ENCODE assay signal across 12 cellular contexts in the genomic region with DNA sequence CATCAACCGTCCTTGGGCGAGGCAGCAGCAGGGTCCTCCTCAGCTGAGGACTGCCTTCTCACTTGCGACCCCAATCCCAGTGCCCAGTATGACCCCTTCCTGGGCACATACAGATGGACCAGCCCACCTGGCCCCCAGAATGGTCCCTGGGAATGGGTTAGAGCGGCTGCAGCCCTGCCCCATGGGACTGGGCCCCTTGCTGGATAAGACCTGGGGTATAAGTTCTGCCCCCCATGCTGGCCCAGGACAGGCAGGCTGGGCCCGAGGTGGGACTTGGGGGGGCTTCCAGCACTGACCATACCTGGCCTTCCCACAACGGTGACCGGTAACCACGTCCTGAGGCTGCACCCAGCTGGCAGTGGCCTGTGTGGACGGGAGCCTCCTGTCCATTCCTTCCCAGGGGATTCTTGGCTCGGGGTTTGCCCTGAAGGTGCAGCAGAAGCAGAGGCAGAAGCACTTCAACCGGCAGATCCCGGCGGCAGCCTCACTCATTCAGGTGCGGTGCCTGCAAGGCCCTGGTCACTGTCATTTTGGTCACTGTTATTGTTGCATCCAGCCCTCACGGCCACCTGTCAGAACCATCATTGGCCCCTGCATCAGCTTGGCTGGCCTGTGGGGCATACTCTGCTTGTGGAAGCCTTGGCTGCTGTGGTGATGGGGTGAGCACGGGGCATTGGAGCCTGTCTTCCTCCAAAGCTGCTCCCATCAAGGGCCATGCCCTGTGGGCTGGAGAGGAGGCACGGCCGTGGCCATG.
DNase-seq lines count a peak whose midpoint lies in the region; ATAC-seq and TF ChIP-seq lines count a peak whose summit lies in the region.
"Had no signal": no experiment of that assay in that cellular context is flagged by ENCODE, and none has a peak within 500 bp of the region (broad histone marks: within the 10 kb centered on the region; RNA-seq: fewer than 3 reads in every experiment).

No MANE protein-coding gene starts in this region.

- TF ChIP-seq EP300 in sigmoid colon (IDR thresholded peaks at IDR 0.05): no peak

- ATAC-seq in T-helper 17 cell (no peak), right cardiac atrium (no peak), GM19035 (IDR thresholded peaks at IDR 0.05; ENCODE audit: unreplicated experiment) (no peak)
- ATAC-seq: CD8-positive, alpha-beta T cell had no signal

- H3K27me3 ChIP-seq in right cardiac atrium (ENCODE audit: control insufficient read depth, insufficient read depth) (no peaks in the 10 kb centered on the region), sigmoid colon (no peaks in the 10 kb centered on the region), A673 (replicated peaks; ENCODE audit: insufficient read depth, low read depth, low read length, poor library complexity) (no peaks in the 10 kb centered on the region)

- POLR2A ChIA-PET in A673 (lab: Charles Lee; ENCODE audit: low non-redundant PET): no interaction called here

- 90% methylated on average over 18 of the region's 18 CpGs for WGBS in right cardiac atrium
- 92 to 94% methylated on average over 18 of the region's 18 CpGs for WGBS in sigmoid colon, 2 donors

- no TSS peak for BruUV-seq in A673 (replicated peaks; lab: Mats Ljungman, UMichigan)

- H3K4me1 ChIP-seq in right cardiac atrium (ENCODE audit: control insufficient read depth, insufficient read depth, low read length) (no peaks in the 10 kb centered on the region), sigmoid colon (peaks cover 0 to 8% (median 2%) of the 10 kb centered on the region in 4 donors), A673 (ENCODE audit: insufficient read depth, low read length, poor library complexity, severe bottlenecking) (no peaks in the 10 kb centered on the region)

- intact Hi-C loops in right cardiac atrium (cut with DNase I) (no loop called here), sigmoid colon (cut with DNase I) (no loop called here), A673 (cut with micrococcal nuclease; ENCODE audit: unreplicated experiment) (no loop called here)

- no peak overlapping the region for H3K27ac Mint-ChIP-seq in T-helper 17 cell
- H3K27ac Mint-ChIP-seq: CD8-positive, alpha-beta T cell; stimulated activated naive CD8-positive, alpha-beta T cell treated with anti-CD3 and anti-CD28 coated beads, Interleukin-15, Interleukin-2, amounts not matched to agents 100 ng/mL and 50 ng/mL, for 24 hours had no signal

- no peak for TF ChIP-seq POLR2A in sigmoid colon (IDR thresholded peaks at IDR 0.05)

- no peak overlapping the region for H3K27ac ChIP-seq in right cardiac atrium (ENCODE audit: low read length)
- no peak overlapping the region for H3K27ac ChIP-seq in sigmoid colon
- H3K27ac ChIP-seq in A673 (ENCODE audit: low read depth, low read length, poor library complexity, severe bottlenecking): no peak overlapping the region

- H3K36me3 Mint-ChIP-seq in T-helper 17 cell (ENCODE audit: low read depth): no peaks in the 10 kb centered on the region

- H3K27me3 Mint-ChIP-seq in T-helper 17 cell: no peaks in the 10 kb centered on the region
- H3K27me3 Mint-ChIP-seq: stimulated activated naive CD8-positive, alpha-beta T cell treated with anti-CD3 and anti-CD28 coated beads, Interleukin-15, Interleukin-2, amounts not matched to agents 100 ng/mL and 50 ng/mL, for 24 hours had no signal

- CTCF ChIA-PET in A673 (lab: Charles Lee): no interaction called here

- H3K4me3 ChIP-seq in right cardiac atrium (ENCODE audit: low read length) (no peak overlapping the region), sigmoid colon (no peak overlapping the region), A673 (ENCODE audit: low read depth, low read length, poor library complexity, severe bottlenecking) (no peak overlapping the region)

- H3K36me3 ChIP-seq in sigmoid colon (no peaks in the 10 kb centered on the region), A673 (ENCODE audit: insufficient read depth, low read length, poor library complexity, severe bottlenecking) (no peaks in the 10 kb centered on the region)

- TF ChIP-seq CTCF in sigmoid colon (IDR thresholded peaks at IDR 0.05) (no peak), A673 (conservative IDR thresholded peaks at IDR 0.05; ENCODE audit: low read depth, low read length) (no peak)

- H3K9me3 ChIP-seq in T-helper 17 cell (ENCODE audit: control insufficient read depth, low read length, poor library complexity, severe bottlenecking) (no peaks in the 10 kb centered on the region), right cardiac atrium (ENCODE audit: control insufficient read depth, low read length) (no peaks in the 10 kb centered on the region), sigmoid colon (no peaks in the 10 kb centered on the region), A673 (ENCODE audit: low read depth, low read length, poor library complexity, severe bottlenecking) (no peaks in the 10 kb centered on the region)

- no peak overlapping the region for H3K4me3 Mint-ChIP-seq in T-helper 17 cell
- H3K4me3 Mint-ChIP-seq: CD8-positive, alpha-beta T cell; stimulated activated naive CD8-positive, alpha-beta T cell treated with anti-CD3 and anti-CD28 coated beads, Interleukin-15, Interleukin-2, amounts not matched to agents 100 ng/mL and 50 ng/mL, for 24 hours had no signal

- DNase-seq in GM03348 (ENCODE audit: low spot score) (peak; percentile 2), T-helper 17 cell (peak in 2 of 3 donors; percentile 2 to 8), right cardiac atrium (peak; percentile 2 to 37 (median 34)), sigmoid colon (peak; percentile 55), cortex of kidney (lab: John Stamatoyannopoulos, UW) (no peak), A673 (ENCODE audit: low spot score) (no peak)
- DNase-seq: GF-D8, NCI-H2081, NCI-H774 had no signal

- H3K4me1 Mint-ChIP-seq in T-helper 17 cell: no peaks in the 10 kb centered on the region

Comparison
In these comparisons a context has a peak if more than half of its experiments do, and no peak if none do; other contexts are left out.
1. DNase-seq: peak in GM03348 (single experiment), T-helper 17 cell (2 of 3), right cardiac atrium (3 of 3) and sigmoid colon (single experiment); none in cortex of kidney (single experiment) and A673 (single experiment).